18 cellular contexts compared by ENCODE assay signal in genomic region chr16:50161950-50162349, GRCh38. TPM values are rescaled to one million over a fixed set of nuclear protein-coding genes. Genes with fewer than 3 reads are reported as not detected.
DNase-seq lines count a peak whose midpoint lies in the region; ATAC-seq and TF ChIP-seq lines count a peak whose summit lies in the region.
"Had no signal": no experiment of that assay in that cellular context is flagged by ENCODE, and none has a peak within 500 bp of the region (broad histone marks: within the 10 kb centered on the region; RNA-seq: fewer than 3 reads in every experiment).

No MANE protein-coding gene starts in this region.

- H3K4me1 ChIP-seq in Loucy (ENCODE audit: insufficient read depth, low read length, poor library complexity, severe bottlenecking), result peaks cover 53% of the 10 kb centered on the region
- peaks cover 40 to 45% of the 10 kb centered on the region in 2 donors for H3K4me1 ChIP-seq in naive thymus-derived CD4-positive, alpha-beta T cell (ENCODE audit: control insufficient read depth in 2 of 2, insufficient read depth in 2 of 2, low read length in 2 of 2)

- H3K27ac ChIP-seq in naive thymus-derived CD4-positive, alpha-beta T cell (ENCODE audit: low read depth, low read length), result no peak overlapping the region
- H3K27ac ChIP-seq: 22Rv1, BLaER1, SJSA1 had no signal

- CTCF ChIA-PET in activated CD8-positive, alpha-beta T cell treated with anti-CD3 and anti-CD28 coated beads for 36 hours (lab: Charles Lee), result interaction anchor here (0.9 to 3.2 kb wide), 6 partner anchors 10 to 136 kb away, joined by 3 to 11 read pairs (median 5); partner anchors contain the start of gene CNEP1R1
- CTCF ChIA-PET in activated CD8-positive, alpha-beta T cell treated with anti-CD3 and anti-CD28 coated beads, Interleukin-2, amount 10 ng/mL, durations not matched to agents 7 days and 5 days (lab: Charles Lee), result interaction anchor here (1.1 to 3.1 kb wide), 4 partner anchors 49 to 503 kb away, joined by 4 to 20 read pairs (median 6); no protein-coding TSS in a partner anchor
- CTCF ChIA-PET in naive thymus-derived CD4-positive, alpha-beta T cell (lab: Charles Lee), result interaction anchor here (1.3 kb wide), 1 partner anchor 49 kb away, joined by 6 read pairs; no protein-coding TSS in a partner anchor

- peaks cover 62% of the 10 kb centered on the region for H3K4me1 Mint-ChIP-seq in activated CD8-positive, alpha-beta T cell treated with anti-CD3 and anti-CD28 coated beads for 36 hours (ENCODE audit: low read depth)
- peaks cover 48% of the 10 kb centered on the region for H3K4me1 Mint-ChIP-seq in activated CD8-positive, alpha-beta T cell treated with anti-CD3 and anti-CD28 coated beads, Interleukin-2, amount 10 ng/mL, durations not matched to agents 7 days and 5 days (ENCODE audit: low read depth)
- H3K4me1 Mint-ChIP-seq in naive thymus-derived CD4-positive, alpha-beta T cell, result peaks cover 51 to 78% (median 68%) of the 10 kb centered on the region in 7 donors

- ATAC-seq in activated CD8-positive, alpha-beta T cell treated with anti-CD3 and anti-CD28 coated beads for 36 hours, result no peak
- no peak for ATAC-seq in activated CD8-positive, alpha-beta T cell treated with anti-CD3 and anti-CD28 coated beads, Interleukin-2, amount 10 ng/mL, durations not matched to agents 7 days and 5 days
- peak; percentile 60 for ATAC-seq in GM18909 (IDR thresholded peaks at IDR 0.05; ENCODE audit: poor library complexity, unreplicated experiment)
- no peak for ATAC-seq in naive thymus-derived CD4-positive, alpha-beta T cell
- ATAC-seq: HCT116 had no signal

- no peaks in the 10 kb centered on the region for H3K27me3 Mint-ChIP-seq in activated CD8-positive, alpha-beta T cell treated with anti-CD3 and anti-CD28 coated beads for 36 hours
- H3K27me3 Mint-ChIP-seq in activated CD8-positive, alpha-beta T cell treated with anti-CD3 and anti-CD28 coated beads, Interleukin-2, amount 10 ng/mL, durations not matched to agents 7 days and 5 days (ENCODE audit: low read depth), result no peaks in the 10 kb centered on the region
- no peaks in the 10 kb centered on the region for H3K27me3 Mint-ChIP-seq in naive thymus-derived CD4-positive, alpha-beta T cell

- peak overlapping the region; percentile 22 for H3K4me3 ChIP-seq in Loucy (ENCODE audit: low read length, poor library complexity, severe bottlenecking)
- no peak overlapping the region for H3K4me3 ChIP-seq in naive thymus-derived CD4-positive, alpha-beta T cell (ENCODE audit: low read length)
- H3K4me3 ChIP-seq: BLaER1, SJSA1 had no signal

- H3K36me3 ChIP-seq in Loucy (ENCODE audit: insufficient read depth, low read length), result no peaks in the 10 kb centered on the region
- no peaks in the 10 kb centered on the region for H3K36me3 ChIP-seq in naive thymus-derived CD4-positive, alpha-beta T cell (ENCODE audit: control insufficient read depth in 2 of 3, insufficient read depth in 3 of 3, low read length in 3 of 3)

- no peaks in the 10 kb centered on the region for H3K9me3 Mint-ChIP-seq in activated CD8-positive, alpha-beta T cell treated with anti-CD3 and anti-CD28 coated beads for 36 hours
- H3K9me3 Mint-ChIP-seq in activated CD8-positive, alpha-beta T cell treated with anti-CD3 and anti-CD28 coated beads, Interleukin-2, amount 10 ng/mL, durations not matched to agents 7 days and 5 days (ENCODE audit: insufficient read depth), result no peaks in the 10 kb centered on the region
- H3K9me3 Mint-ChIP-seq in naive thymus-derived CD4-positive, alpha-beta T cell, result peaks cover 0 to 5% (median 0%) of the 10 kb centered on the region in 11 donors

- H2AFZ ChIP-seq in Loucy (ENCODE audit: low read length), result no peak overlapping the region

- H3K4me2 ChIP-seq in Loucy (ENCODE audit: low read depth, low read length, poor library complexity, severe bottlenecking), result peak overlapping the region; percentile 32
- H3K4me2 ChIP-seq: BLaER1 had no signal

- intact Hi-C loops in activated CD8-positive, alpha-beta T cell treated with anti-CD3 and anti-CD28 coated beads for 36 hours (cut with micrococcal nuclease), result no loop called here
- intact Hi-C loops in naive thymus-derived CD4-positive, alpha-beta T cell (cut with micrococcal nuclease), result loop anchor here in 1 of 2 donors (1.0 to 2.0 kb wide), 2 partner anchors 9 to 19 kb away; partner anchors contain the start of gene TENT4B

- no peaks in the 10 kb centered on the region for H3K9me3 ChIP-seq in Loucy (ENCODE audit: insufficient read depth, low read depth, low read length)
- no peaks in the 10 kb centered on the region for H3K9me3 ChIP-seq in naive thymus-derived CD4-positive, alpha-beta T cell (ENCODE audit: control insufficient read depth in 2 of 3, low read length in 3 of 3)
- H3K9me3 ChIP-seq: BLaER1, SJSA1 had no signal

- peaks cover 7% of the 10 kb centered on the region; the same call in 1 of the 2 replicates for H3F3A ChIP-seq in Loucy (ENCODE audit: low read depth)

- POLR2A ChIA-PET in activated CD8-positive, alpha-beta T cell treated with anti-CD3 and anti-CD28 coated beads for 36 hours (lab: Charles Lee), result interaction anchor here (1.4 to 2.0 kb wide), 2 partner anchors 10 to 11 kb away, joined by 5 to 6 read pairs; no protein-coding TSS in a partner anchor
- POLR2A ChIA-PET in activated CD8-positive, alpha-beta T cell treated with anti-CD3 and anti-CD28 coated beads, Interleukin-2, amount 10 ng/mL, durations not matched to agents 7 days and 5 days (lab: Charles Lee), result interaction anchor here (1.1 kb wide), 1 partner anchor 136 kb away, joined by 5 read pairs; the partner anchor contains the start of gene CNEP1R1
- POLR2A ChIA-PET in naive thymus-derived CD4-positive, alpha-beta T cell (lab: Charles Lee), result interaction anchor here (2.0 kb wide), 1 partner anchor 9 kb away, joined by 10 read pairs; the partner anchor contains the start of gene TENT4B

- peak overlapping the region; percentile 69 for H3K27ac Mint-ChIP-seq in activated CD8-positive, alpha-beta T cell treated with anti-CD3 and anti-CD28 coated beads for 36 hours
- H3K27ac Mint-ChIP-seq in activated CD8-positive, alpha-beta T cell treated with anti-CD3 and anti-CD28 coated beads, Interleukin-2, amount 10 ng/mL, durations not matched to agents 7 days and 5 days, result no peak overlapping the region
- H3K27ac Mint-ChIP-seq in naive thymus-derived CD4-positive, alpha-beta T cell, result peak overlapping the region in 7 of 9 donors; percentile 4 to 87 (median 65)

- H3K79me2 ChIP-seq in Loucy (ENCODE audit: insufficient read depth, low read length), result peaks cover 78% of the 10 kb centered on the region

- no peak for DNase-seq in activated CD8-positive, alpha-beta T cell treated with anti-CD3 and anti-CD28 coated beads for 36 hours
- DNase-seq in activated CD8-positive, alpha-beta T cell treated with anti-CD3 and anti-CD28 coated beads, Interleukin-2, amount 10 ng/mL, durations not matched to agents 7 days and 5 days, result no peak
- DNase-seq in naive thymus-derived CD4-positive, alpha-beta T cell, result no peak
- DNase-seq in DMS114 treated with DMSO at 0.1 percent for 48 hours (lab: John Stamatoyannopoulos, UW; ENCODE audit: unreplicated experiment) (no peak), iPS-NIHi7 (ENCODE audit: extremely low spot score) (no peak), GM10266 (ENCODE audit: extremely low spot score) (no peak)
- DNase-seq: COR-L47, DMS53, NCI-H1436 treated with DMSO at 0.1 percent for 48 hours, NCI-H226, NCI-H526 treated with DMSO at 0.1 percent for 48 hours, SW 1271 had no signal

- no peaks in the 10 kb centered on the region for H3K27me3 ChIP-seq in Loucy (ENCODE audit: insufficient read depth, low read length, poor library complexity, severe bottlenecking)
- H3K27me3 ChIP-seq in naive thymus-derived CD4-positive, alpha-beta T cell (ENCODE audit: control insufficient read depth in 2 of 2, insufficient read depth in 2 of 2, low read length in 2 of 2), result no peaks in the 10 kb centered on the region
- H3K27me3 ChIP-seq: BLaER1, SJSA1 had no signal

- peaks cover 20% of the 10 kb centered on the region for H3K36me3 Mint-ChIP-seq in activated CD8-positive, alpha-beta T cell treated with anti-CD3 and anti-CD28 coated beads for 36 hours (ENCODE audit: low read depth)
- H3K36me3 Mint-ChIP-seq in activated CD8-positive, alpha-beta T cell treated with anti-CD3 and anti-CD28 coated beads, Interleukin-2, amount 10 ng/mL, durations not matched to agents 7 days and 5 days (ENCODE audit: low read depth), result peaks cover 27% of the 10 kb centered on the region
- peaks cover 0 to 17% (median 12%) of the 10 kb centered on the region in 5 donors for H3K36me3 Mint-ChIP-seq in naive thymus-derived CD4-positive, alpha-beta T cell

- H4K20me1 ChIP-seq in Loucy (ENCODE audit: insufficient read depth, low read length, poor library complexity, severe bottlenecking), result peaks cover 37% of the 10 kb centered on the region

- no peak overlapping the region for H3K9ac ChIP-seq in Loucy (ENCODE audit: low read depth, low read length, poor library complexity, severe bottlenecking)
- H3K9ac ChIP-seq: BLaER1 had no signal

- no peak overlapping the region for H3K4me3 Mint-ChIP-seq in activated CD8-positive, alpha-beta T cell treated with anti-CD3 and anti-CD28 coated beads for 36 hours
- H3K4me3 Mint-ChIP-seq in activated CD8-positive, alpha-beta T cell treated with anti-CD3 and anti-CD28 coated beads, Interleukin-2, amount 10 ng/mL, durations not matched to agents 7 days and 5 days, result no peak overlapping the region
- peak overlapping the region in 3 of 10 donors; percentile 33 to 47 (median 45) for H3K4me3 Mint-ChIP-seq in naive thymus-derived CD4-positive, alpha-beta T cell

- no peaks in the 10 kb centered on the region for H3K9me2 ChIP-seq in Loucy (replicated peaks; ENCODE audit: low read depth, low read length)

- no peak for TF ChIP-seq CTCF in activated CD8-positive, alpha-beta T cell treated with anti-CD3 and anti-CD28 coated beads for 36 hours (IDR thresholded peaks at IDR 0.05)
- TF ChIP-seq CTCF in Loucy (conservative IDR thresholded peaks at IDR 0.05; ENCODE audit: low read length), result no peak
- TF ChIP-seq CTCF in GM10266 (IDR thresholded peaks at IDR 0.05; ENCODE audit: control insufficient read depth, insufficient read depth, low read depth, missing control alignments), result no peak

RNA-seq across cellular contexts. Expression of gene TENT4B, which starts 8.8 kb away (rescaled TPM):
- total RNA-seq in activated CD8-positive, alpha-beta T cell treated with anti-CD3 and anti-CD28 coated beads for 36 hours, result 10 to 100 TPM; 19.0 to 19.2 TPM
- 10 to 100 TPM; 17.3 to 18.0 TPM for total RNA-seq in activated CD8-positive, alpha-beta T cell treated with anti-CD3 and anti-CD28 coated beads, Interleukin-2, amount 10 ng/mL, durations not matched to agents 7 days and 5 days
- total RNA-seq in naive thymus-derived CD4-positive, alpha-beta T cell, result 10 to 100 TPM; 18.8 to 25.9 (median 23.8) TPM
- 1 to 10 TPM; 5.0 to 5.4 TPM for polyA plus RNA-seq in naive thymus-derived CD4-positive, alpha-beta T cell
